ENCODE assay signal across 1 cellular context in the genomic region with DNA sequence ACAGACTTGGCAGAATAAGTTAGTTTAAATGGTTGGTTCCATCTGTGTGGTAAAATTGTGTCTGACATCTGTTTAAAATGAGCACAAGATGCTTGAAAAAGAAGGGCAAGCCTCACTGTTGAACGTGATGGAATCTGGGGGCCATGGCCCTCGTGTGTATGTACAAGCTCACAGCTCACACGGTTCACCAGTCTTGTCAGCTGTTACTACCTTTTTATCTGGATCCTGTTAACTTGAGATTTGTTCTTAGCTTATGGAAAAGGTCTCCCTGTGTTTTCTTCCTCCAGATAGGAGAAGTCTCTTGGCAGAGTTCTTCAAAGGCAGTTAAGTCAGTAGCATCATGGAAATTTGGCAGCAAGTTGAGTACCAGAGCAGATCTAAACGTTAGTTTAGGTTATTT.
TF ChIP-seq lines count a peak whose summit lies in the region.

No MANE protein-coding gene starts in this region.

TF ChIP-seq in SK-N-SH treated with all-trans-retinoic acid at 6 μM for 48 hours, 23 proteins besides CTCF, POLR2A, EP300 and RAD21 (continued from another document):
- TF ChIP-seq, protein P1, sequence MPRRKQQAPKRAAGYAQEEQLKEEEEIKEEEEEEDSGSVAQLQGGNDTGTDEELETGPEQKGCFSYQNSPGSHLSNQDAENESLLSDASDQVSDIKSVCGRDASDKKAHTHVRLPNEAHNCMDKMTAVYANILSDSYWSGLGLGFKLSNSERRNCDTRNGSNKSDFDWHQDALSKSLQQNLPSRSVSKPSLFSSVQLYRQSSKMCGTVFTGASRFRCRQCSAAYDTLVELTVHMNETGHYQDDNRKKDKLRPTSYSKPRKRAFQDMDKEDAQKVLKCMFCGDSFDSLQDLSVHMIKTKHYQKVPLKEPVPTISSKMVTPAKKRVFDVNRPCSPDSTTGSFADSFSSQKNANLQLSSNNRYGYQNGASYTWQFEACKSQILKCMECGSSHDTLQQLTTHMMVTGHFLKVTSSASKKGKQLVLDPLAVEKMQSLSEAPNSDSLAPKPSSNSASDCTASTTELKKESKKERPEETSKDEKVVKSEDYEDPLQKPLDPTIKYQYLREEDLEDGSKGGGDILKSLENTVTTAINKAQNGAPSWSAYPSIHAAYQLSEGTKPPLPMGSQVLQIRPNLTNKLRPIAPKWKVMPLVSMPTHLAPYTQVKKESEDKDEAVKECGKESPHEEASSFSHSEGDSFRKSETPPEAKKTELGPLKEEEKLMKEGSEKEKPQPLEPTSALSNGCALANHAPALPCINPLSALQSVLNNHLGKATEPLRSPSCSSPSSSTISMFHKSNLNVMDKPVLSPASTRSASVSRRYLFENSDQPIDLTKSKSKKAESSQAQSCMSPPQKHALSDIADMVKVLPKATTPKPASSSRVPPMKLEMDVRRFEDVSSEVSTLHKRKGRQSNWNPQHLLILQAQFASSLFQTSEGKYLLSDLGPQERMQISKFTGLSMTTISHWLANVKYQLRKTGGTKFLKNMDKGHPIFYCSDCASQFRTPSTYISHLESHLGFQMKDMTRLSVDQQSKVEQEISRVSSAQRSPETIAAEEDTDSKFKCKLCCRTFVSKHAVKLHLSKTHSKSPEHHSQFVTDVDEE (CRISPR knock-in tag; IDR thresholded peaks at IDR 0.05), result no peak
- TF ChIP-seq, protein P2, sequence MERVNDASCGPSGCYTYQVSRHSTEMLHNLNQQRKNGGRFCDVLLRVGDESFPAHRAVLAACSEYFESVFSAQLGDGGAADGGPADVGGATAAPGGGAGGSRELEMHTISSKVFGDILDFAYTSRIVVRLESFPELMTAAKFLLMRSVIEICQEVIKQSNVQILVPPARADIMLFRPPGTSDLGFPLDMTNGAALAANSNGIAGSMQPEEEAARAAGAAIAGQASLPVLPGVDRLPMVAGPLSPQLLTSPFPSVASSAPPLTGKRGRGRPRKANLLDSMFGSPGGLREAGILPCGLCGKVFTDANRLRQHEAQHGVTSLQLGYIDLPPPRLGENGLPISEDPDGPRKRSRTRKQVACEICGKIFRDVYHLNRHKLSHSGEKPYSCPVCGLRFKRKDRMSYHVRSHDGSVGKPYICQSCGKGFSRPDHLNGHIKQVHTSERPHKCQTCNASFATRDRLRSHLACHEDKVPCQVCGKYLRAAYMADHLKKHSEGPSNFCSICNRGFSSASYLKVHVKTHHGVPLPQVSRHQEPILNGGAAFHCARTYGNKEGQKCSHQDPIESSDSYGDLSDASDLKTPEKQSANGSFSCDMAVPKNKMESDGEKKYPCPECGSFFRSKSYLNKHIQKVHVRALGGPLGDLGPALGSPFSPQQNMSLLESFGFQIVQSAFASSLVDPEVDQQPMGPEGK (CRISPR knock-in tag; IDR thresholded peaks at IDR 0.05; ENCODE audit: borderline replicate concordance), result no peak
TF ChIP-seq in SK-N-SH treated with all-trans-retinoic acid at 6 μM for 48 hours: peak in this region for 0.
